In the genomic region with DNA sequence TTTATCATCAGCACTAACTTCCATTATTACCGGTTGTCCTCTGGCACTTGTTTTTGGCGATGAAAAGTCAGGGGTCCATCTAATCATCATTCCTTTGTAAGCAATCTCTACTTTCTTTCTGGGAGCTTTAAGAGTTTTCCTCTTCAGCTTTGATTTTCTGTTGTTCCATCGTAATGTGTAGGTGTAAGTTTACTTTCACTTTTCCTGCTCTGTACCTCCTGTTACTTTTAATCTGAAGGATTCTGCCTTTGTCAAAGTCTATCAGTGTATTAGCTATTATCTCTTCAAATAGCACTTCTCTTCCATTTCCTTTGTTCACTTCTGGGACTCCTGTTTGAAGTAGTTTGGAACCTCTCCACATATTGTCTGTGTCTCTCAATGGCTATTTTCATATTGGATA, we compare ENCODE assay signal across 26 cellular contexts.
"Had no signal": no experiment of that assay in that cellular context is flagged by ENCODE, and none has a peak within 500 bp of the region (broad histone marks: within the 10 kb centered on the region; RNA-seq: fewer than 3 reads in every experiment).

No MANE protein-coding gene starts in this region.

- ATAC-seq: activated naive CD4-positive, alpha-beta T cell treated with anti-CD3 and anti-CD28 coated beads, Interleukin-2, amount 50 U/mL, for 72 hours; left lung; sciatic nerve; stimulated activated naive CD8-positive, alpha-beta T cell treated with anti-CD3 and anti-CD28 coated beads, Interleukin-15, Interleukin-2, amounts not matched to agents 100 U/mL and 50 U/mL, for 24 hours; T-helper 17 cell had no signal

- H3K4me1 Mint-ChIP-seq: nephron progenitor cell had no signal

- H3K4me1 ChIP-seq: esophagus squamous epithelium, left lung, testis had no signal

- H3K27ac Mint-ChIP-seq: activated CD4-positive, alpha-beta memory T cell treated with anti-CD3 and anti-CD28 coated beads for 36 hours; activated CD4-positive, alpha-beta T cell treated with anti-CD3 and anti-CD28 coated beads, Interleukin-2, amount 10 ng/mL, durations not matched to agents 24 days and 14 days; nephron progenitor cell; T-helper 17 cell had no signal

- H3K27me3 Mint-ChIP-seq: activated CD4-positive, alpha-beta memory T cell treated with anti-CD3 and anti-CD28 coated beads for 36 hours; activated CD4-positive, alpha-beta T cell treated with anti-CD3 and anti-CD28 coated beads, Interleukin-2, amount 10 ng/mL, durations not matched to agents 24 days and 14 days; T-helper 17 cell had no signal

- H3K36me3 ChIP-seq: brain microvascular endothelial cell, esophagus squamous epithelium, left lung, neutrophil had no signal

- H3K4me3 Mint-ChIP-seq: activated CD4-positive, alpha-beta memory T cell treated with anti-CD3 and anti-CD28 coated beads for 36 hours; activated CD4-positive, alpha-beta T cell treated with anti-CD3 and anti-CD28 coated beads, Interleukin-2, amount 10 ng/mL, durations not matched to agents 24 days and 14 days; nephron progenitor cell; T-helper 17 cell had no signal

- H3K27me3 ChIP-seq: brain microvascular endothelial cell, esophagus squamous epithelium, left lung, testis had no signal

- H3K4me3 ChIP-seq: esophagus squamous epithelium, left lung, lung, skin epidermis, testis had no signal

- H3K9ac ChIP-seq: SK-N-SH had no signal

- DNase-seq: activated CD4-positive, alpha-beta memory T cell treated with anti-CD3 and anti-CD28 coated beads for 36 hours; activated CD4-positive, alpha-beta T cell treated with anti-CD3 and anti-CD28 coated beads, Interleukin-2, amount 10 ng/mL, durations not matched to agents 24 days and 14 days; activated CD4-positive, CD25-positive, alpha-beta regulatory T cell treated with anti-CD3 and anti-CD28 coated beads, Interleukin-2, amount 50 U/mL, for 72 hours; activated gamma-delta T cell treated with Interleukin-2 at 50 U/mL for 16 hours; amniotic stem cell; brain microvascular endothelial cell; cortex of kidney; esophagus squamous epithelium; foreskin melanocyte; kidney glomerular epithelial cell; left lung; mesendoderm; nephron progenitor cell; SK-N-SH; stimulated activated CD4-positive, alpha-beta T cell treated with anti-CD3 and anti-CD28 coated beads, Interleukin-12 subunit alpha, Interleukin-12 subunit beta, amount 100 ng/mL, for 4 hours; stimulated activated CD4-positive, alpha-beta T cell treated with anti-CD3 and anti-CD28 coated beads, Interleukin-4, amount 100 ng/mL, for 1 hour; stimulated activated naive CD8-positive, alpha-beta T cell treated with anti-CD3 and anti-CD28 coated beads, Interleukin-15, Interleukin-2, amounts not matched to agents 100 U/mL and 50 U/mL, for 24 hours; SW 1271; T-helper 17 cell; testis; trophoblast cell had no signal

- H3K27ac ChIP-seq: brain microvascular endothelial cell, esophagus squamous epithelium, left lung, neutrophil, skin epidermis, testis had no signal

- H3K9me3 ChIP-seq: neutrophil, SK-N-SH, testis had no signal
